In genomic region chr4:114659386-114660008, GRCh38 we compare ENCODE assay signal across 8 cellular contexts.
DNase-seq lines count a peak whose midpoint lies in the region; ATAC-seq and TF ChIP-seq lines count a peak whose summit lies in the region.

No MANE protein-coding gene starts in this region.

- peaks cover 25% of the 10 kb centered on the region for H3K27me3 Mint-ChIP-seq in T-helper 17 cell

- H3K9me3 ChIP-seq in T-helper 17 cell (ENCODE audit: control insufficient read depth, low read length, poor library complexity, severe bottlenecking): no peaks in the 10 kb centered on the region
- H3K9me3 ChIP-seq in lung (ENCODE audit: control insufficient read depth in 2 of 2, insufficient read depth in 1 of 2, low read length in 1 of 2): no peaks in the 10 kb centered on the region

- 1 to 3% methylated on average over 4 of the region's 4 CpGs for WGBS in lung, 2 donors

- TF ChIP-seq CTCF in AG10803 (conservative IDR thresholded peaks at IDR 0.05; ENCODE audit: low read length): peak; percentile 91
- peak; percentile 41 for TF ChIP-seq CTCF in lung (IDR thresholded peaks at IDR 0.05; ENCODE audit: control extremely low read depth, extremely low read depth)

- ATAC-seq in GM18499 (IDR thresholded peaks at IDR 0.05; ENCODE audit: insufficient read depth, unreplicated experiment) (peak; percentile 85), HG02763 (IDR thresholded peaks at IDR 0.05; ENCODE audit: unreplicated experiment) (peak; percentile 93), T-helper 17 cell (peak; percentile 69), lung (ENCODE audit: insufficient read depth, low FRiP score) (peak; percentile 81)

- no peak overlapping the region for H3K4me3 ChIP-seq in AG10803 (ENCODE audit: low read length)
- H3K4me3 ChIP-seq in lung: no peak overlapping the region

- H3K36me3 ChIP-seq in lung (ENCODE audit: control insufficient read depth in 2 of 2, insufficient read depth in 2 of 2, low read length in 2 of 2): no peaks in the 10 kb centered on the region

- H3K36me3 Mint-ChIP-seq in T-helper 17 cell (ENCODE audit: low read depth): no peaks in the 10 kb centered on the region

- H3K27ac ChIP-seq in lung (ENCODE audit: low read depth in 1 of 2, low read length in 1 of 2): no peak overlapping the region
- peak overlapping the region; percentile 1 for H3K27ac ChIP-seq in temporal lobe (ENCODE audit: low read depth, low read length)

- H3K27ac Mint-ChIP-seq in T-helper 17 cell: no peak overlapping the region

- H3K4me1 ChIP-seq in lung (ENCODE audit: control insufficient read depth in 2 of 2, insufficient read depth in 2 of 2, low read length in 2 of 2): no peaks in the 10 kb centered on the region

- H3K27me3 ChIP-seq in lung (ENCODE audit: control insufficient read depth, insufficient read depth): no peaks in the 10 kb centered on the region

- peak; percentile 68 for DNase-seq in AG10803 (ENCODE audit: low read depth)
- DNase-seq in NCI-H1092 (lab: John Stamatoyannopoulos, UW): peak; percentile 59
- peak in 1 of 3 donors; percentile 7 for DNase-seq in T-helper 17 cell
- peak; percentile 50 to 64 for DNase-seq in dermis microvascular lymphatic vessel endothelial cell (ENCODE audit: low read depth in 2 of 2)
- peak; percentile 42 for DNase-seq in lung (ENCODE audit: low spot score)

- peaks cover 2% of the 10 kb centered on the region for H3K4me1 Mint-ChIP-seq in T-helper 17 cell

- no peak overlapping the region for H3K4me3 Mint-ChIP-seq in T-helper 17 cell
